Comparison of ENCODE assay signal across 11 cellular contexts in the genomic region with DNA sequence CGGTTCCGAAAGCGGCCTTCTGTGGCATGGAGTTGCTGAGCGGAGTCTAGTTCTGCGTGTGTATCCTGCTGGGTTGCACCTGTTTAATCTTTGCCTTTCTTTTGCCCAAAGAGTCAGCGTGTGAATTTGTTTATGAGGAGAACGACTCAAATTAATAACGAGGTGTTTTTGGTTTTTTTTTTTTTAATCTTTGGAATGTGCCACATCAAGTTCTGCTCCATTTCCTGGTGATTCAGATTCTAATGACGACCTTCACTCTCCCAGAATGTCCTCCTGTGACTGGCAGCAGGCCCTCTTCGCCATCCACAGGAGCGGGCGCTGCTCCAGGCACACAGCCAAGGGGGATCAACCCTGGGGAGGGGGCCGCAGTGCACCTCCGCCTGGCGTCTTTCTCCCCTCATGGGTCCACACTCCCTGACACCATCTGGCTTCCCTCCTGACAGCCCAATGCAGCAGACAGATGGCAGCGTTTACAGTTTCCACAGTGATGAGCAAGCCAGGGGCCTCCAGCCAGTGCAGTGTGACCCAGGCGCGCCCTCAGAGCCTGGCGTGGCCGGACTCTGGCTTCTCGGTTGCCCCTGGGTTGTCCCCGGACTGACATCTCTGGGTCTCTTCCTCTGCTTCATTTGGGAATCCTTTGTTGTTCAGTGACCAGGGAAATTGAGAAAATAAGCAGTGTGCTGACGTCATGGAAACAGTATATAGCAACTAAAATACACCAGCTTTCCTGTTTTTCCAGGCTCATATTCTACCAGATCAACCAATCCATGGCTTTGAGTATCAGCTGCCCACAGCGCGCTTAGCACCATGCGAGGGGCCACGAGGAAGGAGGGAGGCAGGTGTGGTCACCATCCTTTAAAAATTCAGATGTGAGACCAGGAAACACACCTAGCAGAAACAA. TPM values are rescaled to one million over a fixed set of nuclear protein-coding genes. Genes with fewer than 3 reads are reported as not detected.
DNase-seq lines count a peak whose midpoint lies in the region; ATAC-seq, FAIRE-seq and TF ChIP-seq lines count a peak whose summit lies in the region.
"Had no signal": no experiment of that assay in that cellular context is flagged by ENCODE, and none has a peak within 500 bp of the region (broad histone marks: within the 10 kb centered on the region; RNA-seq: fewer than 3 reads in every experiment).

No MANE protein-coding gene starts in this region.

- no peak overlapping the region for H3K9ac ChIP-seq in BLaER1
- no peak overlapping the region for H3K9ac ChIP-seq in HepG2 (ENCODE audit: insufficient read depth, low read depth, low read length)

- H3K9me3 ChIP-seq in BLaER1 (no peaks in the 10 kb centered on the region), HepG2 (ENCODE audit: low read length) (no peaks in the 10 kb centered on the region)
- H3K9me3 ChIP-seq: gastrocnemius medialis had no signal

- POLR2A ChIA-PET in HepG2 (lab: Yijun Ruan, JAX): interaction anchor here (1.0 kb wide), 1 partner anchor 37 kb away, joined by 3 read pairs; no protein-coding TSS in a partner anchor

- no peaks in the 10 kb centered on the region for H3K9me3 Mint-ChIP-seq in chondrocyte (ENCODE audit: low read depth)
- H3K9me3 Mint-ChIP-seq: T-helper 1 cell treated with Interleukin-12 subunit alpha and Interleukin-12 subunit beta and Interleukin-4 antibody, amounts not matched to agents 30 μg/mL and 1 μg/mL, for 36 hours had no signal

- no peaks in the 10 kb centered on the region for H3K36me3 Mint-ChIP-seq in chondrocyte (ENCODE audit: low read depth)

- intact Hi-C loops in HepG2 (cut with micrococcal nuclease; ENCODE audit: unreplicated experiment): no loop called here

- peak; percentile 21 for FAIRE-seq in HepG2 (lab: Jason Lieb, UNC)

- H3K4me1 Mint-ChIP-seq in chondrocyte (ENCODE audit: low read depth): no peaks in the 10 kb centered on the region

- no peaks in the 10 kb centered on the region for H3K36me3 ChIP-seq in BLaER1
- no peaks in the 10 kb centered on the region for H3K36me3 ChIP-seq in HepG2 (replicated peaks in 1 of 2; ENCODE audit: control insufficient read depth in 1 of 2, insufficient read depth in 2 of 2, low read length in 2 of 2)
- H3K36me3 ChIP-seq: gastrocnemius medialis had no signal

- no peak overlapping the region for H3K4me3 Mint-ChIP-seq in chondrocyte (ENCODE audit: unreplicated experiment)
- H3K4me3 Mint-ChIP-seq: T-helper 1 cell treated with Interleukin-12 subunit alpha and Interleukin-12 subunit beta and Interleukin-4 antibody, amounts not matched to agents 30 μg/mL and 1 μg/mL, for 36 hours had no signal

- TF ChIP-seq RAD21 in HepG2 (CRISPR knock-in tag; IDR thresholded peaks at IDR 0.05): no peak

- BruUV-seq in HepG2 (replicated peaks; lab: Mats Ljungman, UMichigan): no TSS peak

- no peak overlapping the region for H3K27ac Mint-ChIP-seq in chondrocyte (ENCODE audit: unreplicated experiment)
- H3K27ac Mint-ChIP-seq: T-helper 1 cell treated with Interleukin-12 subunit alpha and Interleukin-12 subunit beta and Interleukin-4 antibody, amounts not matched to agents 30 μg/mL and 1 μg/mL, for 36 hours had no signal

- peaks cover 16% of the 10 kb centered on the region for H3K27me3 Mint-ChIP-seq in chondrocyte (ENCODE audit: low read depth)

- in situ Hi-C loops in HepG2 (cut with HindIII; ENCODE audit: extremely low pct_ligation_motif_present, low pct_unique_long_range_greater_than_20kb): no loop called here

- TF ChIP-seq EP300 in HepG2 (IDR thresholded peaks at IDR 0.05; ENCODE audit: low read depth in 2 of 2, low read length in 2 of 2): no peak
- no peak for TF ChIP-seq EP300 in HepG2 (CRISPR knock-in tag; IDR thresholded peaks at IDR 0.05; ENCODE audit: borderline replicate concordance)

- no peaks in the 10 kb centered on the region for H4K20me1 ChIP-seq in BLaER1
- no peaks in the 10 kb centered on the region for H4K20me1 ChIP-seq in HepG2 (ENCODE audit: insufficient read depth, low read length)

- H3K4me1 ChIP-seq in BLaER1 (peaks cover 55% of the 10 kb centered on the region), HepG2 (ENCODE audit: insufficient read depth, low read length) (peaks cover 36% of the 10 kb centered on the region)

- DNase-seq in NCI-H1694 treated with DMSO at 0.1 percent for 48 hours (lab: John Stamatoyannopoulos, UW) (peak; percentile 89), choroid plexus epithelial cell (ENCODE audit: low read depth) (peak; percentile 32), HepG2 (ENCODE audit: low spot score) (no peak), hepatic stellate cell (ENCODE audit: low spot score) (no peak), NCI-H2196 (lab: John Stamatoyannopoulos, UW; ENCODE audit: unreplicated experiment) (no peak), chondrocyte (ENCODE audit: low spot score) (no peak)
- no peak for DNase-seq in activated CD4-positive, alpha-beta T cell treated with anti-CD3 and anti-CD28 coated beads for 4 hours

- TF ChIP-seq POLR2A in HepG2 (IDR thresholded peaks at IDR 0.05; ENCODE audit: insufficient read depth in 1 of 2, low read depth in 2 of 2, low read length in 2 of 2): no peak

- H3K27me3 ChIP-seq in BLaER1 (no peaks in the 10 kb centered on the region), HepG2 (ENCODE audit: control insufficient read depth in 1 of 2, insufficient read depth in 2 of 2, low read length in 2 of 2) (peaks cover 0 to 2% of the 10 kb centered on the region in 2 experiments; a peak in 2 of 5 replicates)
- H3K27me3 ChIP-seq: gastrocnemius medialis had no signal

- CTCF ChIA-PET in HepG2 (lab: Yijun Ruan, JAX; ENCODE audit: low intra/inter-chr PET ratio, low total read pairs): no interaction called here

- ATAC-seq in HepG2: peak; percentile 69
- ATAC-seq: gastrocnemius medialis had no signal

- H3K4me2 ChIP-seq in BLaER1 (peak overlapping the region; percentile 41), HepG2 (ENCODE audit: low read depth, low read length) (no peak overlapping the region)

- no peak overlapping the region for H2AFZ ChIP-seq in HepG2 (ENCODE audit: low read length)

- H3K79me2 ChIP-seq in HepG2 (ENCODE audit: insufficient read depth, low read length): no peaks in the 10 kb centered on the region

- no peak overlapping the region for H3K4me3 ChIP-seq in BLaER1
- no peak overlapping the region for H3K4me3 ChIP-seq in choroid plexus epithelial cell (ENCODE audit: low read depth, low read length)
- H3K4me3 ChIP-seq in HepG2 (replicated peaks in 1 of 3; ENCODE audit: insufficient read depth in 1 of 3, low read depth in 2 of 3, low read length in 3 of 3): no peak overlapping the region
- H3K4me3 ChIP-seq: gastrocnemius medialis had no signal

- TF ChIP-seq CTCF in choroid plexus epithelial cell (conservative IDR thresholded peaks at IDR 0.05; ENCODE audit: low read depth, low read length): no peak
- TF ChIP-seq CTCF in HepG2 (CRISPR knock-in tag; IDR thresholded peaks at IDR 0.05): peak; percentile 47
- TF ChIP-seq CTCF in chondrocyte (IDR thresholded peaks at IDR 0.05): no peak

- WGBS in HepG2 (ENCODE audit: low lambda C conversion rate): 64% methylated on average over 27 of the region's 27 CpGs

- H3K27ac ChIP-seq in BLaER1 (no peak overlapping the region), HepG2 (ENCODE audit: extremely low read length, insufficient read depth, low read length) (no peak overlapping the region)
- H3K27ac ChIP-seq: C4-2B, gastrocnemius medialis had no signal

TF ChIP-seq in HepG2, 621 proteins besides CTCF, POLR2A, EP300 and RAD21 (continues in another document):
- TF ChIP-seq EED (CRISPR knock-in tag; IDR thresholded peaks at IDR 0.05) (0 out of 2 replicates have a peak, but pooled peaks have one; percentile 60), CREM (IDR thresholded peaks at IDR 0.05) (0 out of 2 replicates have a peak, but pooled peaks have one; percentile 24), CREM (CRISPR knock-in tag; IDR thresholded peaks at IDR 0.05) (no peak), AGO1 (IDR thresholded peaks at IDR 0.05; ENCODE audit: low read depth, low read length, poor library complexity, severe bottlenecking) (peak; percentile 28), ZBTB38 (CRISPR knock-in tag; IDR thresholded peaks at IDR 0.05) (0 out of 2 replicates have a peak, but pooled peaks have one; percentile 14), HNF4A (CRISPR knock-in tag; IDR thresholded peaks at IDR 0.05) (0 out of 2 replicates have a peak, but pooled peaks have one; percentile 6), HOXA3 (CRISPR knock-in tag; IDR thresholded peaks at IDR 0.05) (0 out of 2 replicates have a peak, but pooled peaks have one; percentile 30), RARA (CRISPR knock-in tag; IDR thresholded peaks at IDR 0.05) (peak; percentile 44; the same call in 1 of the 2 replicates), ZNF567 (CRISPR knock-in tag; IDR thresholded peaks at IDR 0.05; ENCODE audit: borderline replicate concordance) (0 out of 2 replicates have a peak, but pooled peaks have one; percentile 47)

RNA-seq across cellular contexts. Expression of a gene that starts 27.4 kb away (rescaled TPM):
- total RNA-seq in HepG2 (2016; rRNA removed; fragmentation: Illumina TruSeq; extraction: Trizol) (97.8 and 136 TPM in 2 replicates), chondrocyte (40.5 to 48.8 TPM (median 45.8 TPM) in 3 replicates)
- 82.1 and 86.5 TPM in 2 replicates for total RNA-seq in HepG2 (2016; cell fraction: cytosol; rRNA removed; fragmentation: Illumina TruSeq; extraction: Trizol; ENCODE audit: low read depth)
- 90.9 and 138 TPM in 2 replicates for total RNA-seq in HepG2 (2016; cell fraction: insoluble cytoplasmic fraction; rRNA removed; fragmentation: Illumina TruSeq; extraction: Trizol)
- 67.9 and 80.5 TPM in 2 replicates for total RNA-seq in HepG2 (2016; cell fraction: membrane; rRNA removed; fragmentation: Illumina TruSeq; extraction: Trizol)
- 248 and 270 TPM in 2 replicates for total RNA-seq in HepG2 (2016; cell fraction: nucleus; rRNA removed; fragmentation: Illumina TruSeq; extraction: Trizol)
- 151 and 156 TPM in 2 replicates for polyA plus RNA-seq in HepG2 (2011; rRNA removed)
- polyA plus RNA-seq in HepG2 (2011; cell fraction: cytosol; rRNA removed): 52.5 and 65.6 TPM in 2 replicates
- polyA plus RNA-seq in HepG2 (2011; cell fraction: nucleus; rRNA removed): 488 and 509 TPM in 2 replicates
- polyA plus RNA-seq in HepG2 (2012): 141 and 152 TPM in 2 replicates
- 1.8 and 2.1 TPM in 2 replicates for polyA plus RNA-seq in HepG2 (2016; cell fraction: cytosol; fragmentation: Illumina TruSeq; extraction: Trizol; ENCODE audit: low read depth)
- 62.7 and 70.2 TPM in 2 replicates for polyA plus RNA-seq in HepG2 (2016; cell fraction: insoluble cytoplasmic fraction; fragmentation: Illumina TruSeq; extraction: Trizol; ENCODE audit: low read depth)
- 7.1 and 7.2 TPM in 2 replicates for polyA plus RNA-seq in HepG2 (2016; cell fraction: membrane; fragmentation: Illumina TruSeq; extraction: Trizol; ENCODE audit: low read depth)
- 361 and 384 TPM in 2 replicates for polyA plus RNA-seq in HepG2 (2016; cell fraction: nucleus; fragmentation: Illumina TruSeq; extraction: Trizol; ENCODE audit: insufficient read depth, low read depth)
- 24.6 and 223 TPM in 2 replicates for polyA minus RNA-seq in HepG2 (2011; rRNA and poly(A)+ RNA removed; ENCODE audit: low replicate concordance)
- 115 and 134 TPM in 2 replicates for polyA minus RNA-seq in HepG2 (2011; cell fraction: cytosol; rRNA and poly(A)+ RNA removed)
- polyA minus RNA-seq in HepG2 (2011; cell fraction: nucleus; rRNA and poly(A)+ RNA removed): 847 and 897 TPM in 2 replicates

Comparison
In these comparisons a context has a peak if more than half of its experiments do, and no peak if none do; other contexts are left out.
1. DNase-seq: peak in NCI-H1694 treated with DMSO at 0.1 percent for 48 hours (single experiment) and choroid plexus epithelial cell (single experiment); none in HepG2 (single experiment), hepatic stellate cell (single experiment), NCI-H2196 (single experiment), chondrocyte (single experiment) and activated CD4-positive, alpha-beta T cell treated with anti-CD3 and anti-CD28 coated beads for 4 hours (0 of 2).